In the genomic region with DNA sequence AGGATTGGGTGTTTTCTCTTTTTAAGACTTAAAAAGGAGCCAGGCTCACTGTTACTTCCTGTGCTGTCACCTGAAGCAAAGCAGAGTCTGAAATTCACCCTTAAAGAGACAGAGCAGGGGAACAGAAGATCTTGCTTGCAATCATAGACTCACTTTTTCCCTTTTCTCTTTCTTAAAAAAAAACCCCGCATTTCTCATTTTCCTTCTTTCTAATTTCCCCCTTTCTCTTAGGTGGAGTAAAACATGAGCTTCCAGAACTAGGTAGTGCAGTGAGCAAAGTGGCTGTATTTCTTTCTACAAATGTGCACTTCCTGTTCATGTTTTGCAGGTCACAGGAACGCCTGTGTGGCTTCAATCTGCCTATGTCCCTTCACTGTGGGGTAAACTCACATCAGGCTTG, we compare ENCODE assay signal across 12 cellular contexts.
DNase-seq lines count a peak whose midpoint lies in the region; ATAC-seq and TF ChIP-seq lines count a peak whose summit lies in the region.
"Had no signal": no experiment of that assay in that cellular context is flagged by ENCODE, and none has a peak within 500 bp of the region (broad histone marks: within the 10 kb centered on the region; RNA-seq: fewer than 3 reads in every experiment).

No MANE protein-coding gene starts in this region.

- no peaks in the 10 kb centered on the region for H3K27me3 Mint-ChIP-seq in activated T-cell treated with anti-CD3 and anti-CD28 coated beads, Interleukin-2, amount 50 U/mL, for 72 hours (ENCODE audit: low read depth)
- H3K27me3 Mint-ChIP-seq in IgD-negative memory B cell, result no peaks in the 10 kb centered on the region
- H3K27me3 Mint-ChIP-seq in activated naive CD8-positive, alpha-beta T cell treated with anti-CD3 and anti-CD28 coated beads, Interleukin-2, amount 50 U/mL, for 24 hours, result no peaks in the 10 kb centered on the region
- no peaks in the 10 kb centered on the region for H3K27me3 Mint-ChIP-seq in stimulated activated naive CD8-positive, alpha-beta T cell treated with anti-CD3 and anti-CD28 coated beads, Interleukin-15, amount 100 ng/mL, for 72 hours

- POLR2A ChIA-PET in A673 (lab: Charles Lee; ENCODE audit: low non-redundant PET), result no interaction called here

- H3K4me1 ChIP-seq in A673 (ENCODE audit: insufficient read depth, low read length, poor library complexity, severe bottlenecking), result peaks cover 12% of the 10 kb centered on the region
- H3K4me1 ChIP-seq: body of pancreas had no signal

- no peak overlapping the region for H3K4me3 ChIP-seq in A673 (ENCODE audit: low read depth, low read length, poor library complexity, severe bottlenecking)
- H3K4me3 ChIP-seq: body of pancreas had no signal

- CTCF ChIA-PET in A673 (lab: Charles Lee), result no interaction called here

- no peaks in the 10 kb centered on the region for H3K4me1 Mint-ChIP-seq in activated T-cell treated with anti-CD3 and anti-CD28 coated beads, Interleukin-2, amount 50 U/mL, for 72 hours (ENCODE audit: low read depth)
- peaks cover 0 to 26% (median 12%) of the 10 kb centered on the region in 3 donors for H3K4me1 Mint-ChIP-seq in IgD-negative memory B cell
- no peaks in the 10 kb centered on the region for H3K4me1 Mint-ChIP-seq in activated naive CD8-positive, alpha-beta T cell treated with anti-CD3 and anti-CD28 coated beads, Interleukin-2, amount 50 U/mL, for 24 hours
- H3K4me1 Mint-ChIP-seq in stimulated activated naive CD8-positive, alpha-beta T cell treated with anti-CD3 and anti-CD28 coated beads, Interleukin-15, amount 100 ng/mL, for 72 hours, result no peaks in the 10 kb centered on the region

- no peaks in the 10 kb centered on the region for H3K9me3 Mint-ChIP-seq in activated T-cell treated with anti-CD3 and anti-CD28 coated beads, Interleukin-2, amount 50 U/mL, for 72 hours
- no peaks in the 10 kb centered on the region for H3K9me3 Mint-ChIP-seq in IgD-negative memory B cell
- H3K9me3 Mint-ChIP-seq in activated naive CD8-positive, alpha-beta T cell treated with anti-CD3 and anti-CD28 coated beads, Interleukin-2, amount 50 U/mL, for 24 hours, result no peaks in the 10 kb centered on the region
- peaks cover 0 to 6% of the 10 kb centered on the region in 2 donors for H3K9me3 Mint-ChIP-seq in stimulated activated naive CD8-positive, alpha-beta T cell treated with anti-CD3 and anti-CD28 coated beads, Interleukin-15, amount 100 ng/mL, for 72 hours

- intact Hi-C loops in A673 (cut with micrococcal nuclease; ENCODE audit: unreplicated experiment), result no loop called here

- H3K36me3 ChIP-seq in A673 (ENCODE audit: insufficient read depth, low read length, poor library complexity, severe bottlenecking), result no peaks in the 10 kb centered on the region

- ATAC-seq in activated T-cell treated with anti-CD3 and anti-CD28 coated beads, Interleukin-2, amount 50 U/mL, for 72 hours (replicated peaks in 1 of 2), result peak; percentile 41 to 53
- peak; percentile 85 for ATAC-seq in activated naive CD8-positive, alpha-beta T cell treated with anti-CD3 and anti-CD28 coated beads, Interleukin-2, amount 50 U/mL, for 24 hours
- peak; percentile 68 for ATAC-seq in stimulated activated naive CD8-positive, alpha-beta T cell treated with anti-CD3 and anti-CD28 coated beads, Interleukin-15, amount 100 ng/mL, for 72 hours
- ATAC-seq: body of pancreas, Panc1 had no signal

- BruUV-seq in A673 (replicated peaks; lab: Mats Ljungman, UMichigan), result no TSS peak

- no peaks in the 10 kb centered on the region for H3K9me3 ChIP-seq in A673 (ENCODE audit: low read depth, low read length, poor library complexity, severe bottlenecking)
- H3K9me3 ChIP-seq: body of pancreas had no signal

- H3K27ac ChIP-seq in A673 (ENCODE audit: low read depth, low read length, poor library complexity, severe bottlenecking), result no peak overlapping the region
- H3K27ac ChIP-seq: body of pancreas had no signal

- no peak for TF ChIP-seq CTCF in A673 (conservative IDR thresholded peaks at IDR 0.05; ENCODE audit: low read depth, low read length)

- DNase-seq in activated T-cell treated with anti-CD3 and anti-CD28 coated beads, Interleukin-2, amount 50 U/mL, for 72 hours, result no peak
- DNase-seq in activated T-cell treated with anti-CD3 and anti-CD28 coated beads, Interleukin-2, amount 50 U/mL, for 1 hour, result no peak
- no peak for DNase-seq in activated naive CD8-positive, alpha-beta T cell treated with anti-CD3 and anti-CD28 coated beads, Interleukin-2, amount 50 U/mL, for 24 hours
- no peak for DNase-seq in stimulated activated naive CD8-positive, alpha-beta T cell treated with anti-CD3 and anti-CD28 coated beads, Interleukin-15, amount 100 ng/mL, for 72 hours
- DNase-seq in dermis blood vessel endothelial cell (no peak), A673 (ENCODE audit: low spot score) (no peak), OCI-M1 (lab: John Stamatoyannopoulos, UW) (no peak)
- DNase-seq: activated CD8-positive, alpha-beta memory T cell treated with anti-CD3 and anti-CD28 coated beads, Interleukin-2, amount 50 U/mL, for 48 hours; body of pancreas; T1000 had no signal

- H3K27ac Mint-ChIP-seq in activated T-cell treated with anti-CD3 and anti-CD28 coated beads, Interleukin-2, amount 50 U/mL, for 72 hours, result peak overlapping the region; percentile 44
- peak overlapping the region in 1 of 3 donors; percentile 60 for H3K27ac Mint-ChIP-seq in IgD-negative memory B cell
- peak overlapping the region; percentile 52 for H3K27ac Mint-ChIP-seq in activated naive CD8-positive, alpha-beta T cell treated with anti-CD3 and anti-CD28 coated beads, Interleukin-2, amount 50 U/mL, for 24 hours
- peak overlapping the region in 1 of 2 donors; percentile 59 for H3K27ac Mint-ChIP-seq in stimulated activated naive CD8-positive, alpha-beta T cell treated with anti-CD3 and anti-CD28 coated beads, Interleukin-15, amount 100 ng/mL, for 72 hours

- H3K36me3 Mint-ChIP-seq in activated T-cell treated with anti-CD3 and anti-CD28 coated beads, Interleukin-2, amount 50 U/mL, for 72 hours (ENCODE audit: insufficient read depth in 2 of 2), result no peaks in the 10 kb centered on the region
- H3K36me3 Mint-ChIP-seq in IgD-negative memory B cell, result peaks cover 4% of the 10 kb centered on the region
- H3K36me3 Mint-ChIP-seq in activated naive CD8-positive, alpha-beta T cell treated with anti-CD3 and anti-CD28 coated beads, Interleukin-2, amount 50 U/mL, for 24 hours (ENCODE audit: low read depth), result no peaks in the 10 kb centered on the region

- peak overlapping the region; percentile 12 to 62 for H3K4me3 Mint-ChIP-seq in activated T-cell treated with anti-CD3 and anti-CD28 coated beads, Interleukin-2, amount 50 U/mL, for 72 hours
- H3K4me3 Mint-ChIP-seq in IgD-negative memory B cell, result peak overlapping the region in 3 of 4 donors; percentile 27 to 76 (median 51)
- no peak overlapping the region for H3K4me3 Mint-ChIP-seq in activated naive CD8-positive, alpha-beta T cell treated with anti-CD3 and anti-CD28 coated beads, Interleukin-2, amount 50 U/mL, for 24 hours
- peak overlapping the region; percentile 4 to 5 for H3K4me3 Mint-ChIP-seq in stimulated activated naive CD8-positive, alpha-beta T cell treated with anti-CD3 and anti-CD28 coated beads, Interleukin-15, amount 100 ng/mL, for 72 hours

- no peaks in the 10 kb centered on the region for H3K27me3 ChIP-seq in A673 (replicated peaks; ENCODE audit: insufficient read depth, low read depth, low read length, poor library complexity)
- H3K27me3 ChIP-seq: body of pancreas had no signal
